Comparison of ENCODE assay signal across 10 cellular contexts in the genomic region with DNA sequence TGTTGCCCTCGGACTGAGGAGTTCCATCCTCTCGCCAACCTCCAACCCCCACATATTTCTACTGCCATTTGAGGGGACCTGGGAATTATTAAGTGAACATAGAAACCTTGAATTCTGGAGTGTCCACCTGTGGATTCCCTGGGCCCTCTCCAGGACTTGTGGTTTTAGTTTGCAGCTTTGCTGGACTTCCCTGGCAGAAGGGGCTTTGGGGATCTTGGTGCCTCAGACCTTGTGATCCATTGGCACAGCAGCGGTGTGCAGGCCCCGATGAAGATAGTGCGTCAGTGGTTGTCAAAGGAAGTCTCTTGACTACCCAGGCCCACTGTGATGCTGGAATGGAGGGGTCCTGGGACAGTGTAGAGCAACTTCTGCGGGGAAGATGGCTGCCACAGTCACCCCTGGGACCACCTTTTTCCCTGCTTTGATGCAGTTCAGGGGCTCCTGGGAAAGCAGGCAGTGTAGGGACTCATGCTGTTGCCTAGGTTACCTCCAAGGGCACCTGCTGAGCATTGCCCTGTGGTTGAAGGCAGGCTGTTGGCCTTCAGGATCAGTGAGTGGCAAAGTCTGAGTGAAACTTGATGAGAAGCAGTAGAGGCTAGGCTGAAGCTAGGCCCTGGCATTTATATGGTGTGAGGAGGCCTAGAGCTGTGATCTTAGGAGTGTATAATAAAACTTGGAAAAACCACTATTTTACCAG. TPM values are rescaled to one million over a fixed set of nuclear protein-coding genes. Genes with fewer than 3 reads are reported as not detected.
DNase-seq lines count a peak whose midpoint lies in the region; ATAC-seq and TF ChIP-seq lines count a peak whose summit lies in the region.
"Had no signal": no experiment of that assay in that cellular context is flagged by ENCODE, and none has a peak within 500 bp of the region (broad histone marks: within the 10 kb centered on the region; RNA-seq: fewer than 3 reads in every experiment).

No MANE protein-coding gene starts in this region.

- POLR2A ChIA-PET in CD4-positive, alpha-beta T cell (lab: Charles Lee): no interaction called here

- no peak overlapping the region for H3K27ac ChIP-seq in CD4-positive, alpha-beta T cell (ENCODE audit: low read depth, low read length)
- H3K27ac ChIP-seq in psoas muscle: no peak overlapping the region
- H3K27ac ChIP-seq: testis had no signal

- H3K36me3 Mint-ChIP-seq in CD4-positive, alpha-beta T cell (ENCODE audit: low read depth): no peaks in the 10 kb centered on the region

- no peaks in the 10 kb centered on the region for H3K36me3 ChIP-seq in iPS-15b (ENCODE audit: control insufficient read depth, insufficient read depth, low read length)
- no peaks in the 10 kb centered on the region for H3K36me3 ChIP-seq in psoas muscle (ENCODE audit: insufficient read depth in 1 of 2, low read depth in 1 of 2)

- H3K27me3 Mint-ChIP-seq in CD4-positive, alpha-beta T cell: peaks cover 21% of the 10 kb centered on the region

- peaks cover 7% of the 10 kb centered on the region for H3K4me1 Mint-ChIP-seq in CD4-positive, alpha-beta T cell (ENCODE audit: low read depth)

- H3K9ac ChIP-seq in iPS-15b (ENCODE audit: low read depth, low read length): no peak overlapping the region

- no peak for ATAC-seq in CD4-positive, alpha-beta T cell (ENCODE audit: poor library complexity)
- ATAC-seq in psoas muscle (no peak), HG02938 (IDR thresholded peaks at IDR 0.05; ENCODE audit: unreplicated experiment) (no peak), GM21390 (IDR thresholded peaks at IDR 0.05; ENCODE audit: unreplicated experiment) (no peak), GM19467 (IDR thresholded peaks at IDR 0.05; ENCODE audit: unreplicated experiment) (no peak)

- no peak overlapping the region for H3K27ac Mint-ChIP-seq in CD4-positive, alpha-beta T cell

- intact Hi-C loops in CD4-positive, alpha-beta T cell (cut with DNase I, micrococcal nuclease): no loop called here
- intact Hi-C loops in psoas muscle (cut with DNase I): loop anchor here in 1 of 2 donors (5.0 kb wide), 1 partner anchor 109 kb away; no protein-coding TSS in a partner anchor

- peaks cover 8% of the 10 kb centered on the region for H3K27me3 ChIP-seq in CD4-positive, alpha-beta T cell (ENCODE audit: control insufficient read depth, insufficient read depth, low read length)
- H3K27me3 ChIP-seq in iPS-15b (ENCODE audit: control insufficient read depth, insufficient read depth, low read length): peaks cover 3% of the 10 kb centered on the region
- H3K27me3 ChIP-seq in psoas muscle (ENCODE audit: insufficient read depth in 3 of 3, low read length in 2 of 3): peaks cover 0 to 30% (median 0%) of the 10 kb centered on the region in 3 donors
- H3K27me3 ChIP-seq: testis had no signal

- peaks cover 7% of the 10 kb centered on the region for H3K4me1 ChIP-seq in iPS-15b (ENCODE audit: control insufficient read depth, insufficient read depth, low read length)
- H3K4me1 ChIP-seq in psoas muscle: no peaks in the 10 kb centered on the region
- H3K4me1 ChIP-seq: testis had no signal

- CTCF ChIA-PET in CD4-positive, alpha-beta T cell (lab: Charles Lee): no interaction called here

- TF ChIP-seq CTCF in CD4-positive, alpha-beta T cell (IDR thresholded peaks at IDR 0.05): no peak
- no peak for TF ChIP-seq CTCF in psoas muscle (IDR thresholded peaks at IDR 0.05)

- no peaks in the 10 kb centered on the region for H3K9me3 ChIP-seq in CD4-positive, alpha-beta T cell (ENCODE audit: control insufficient read depth, low read length)
- H3K9me3 ChIP-seq in iPS-15b (ENCODE audit: control insufficient read depth, insufficient read depth, low read length) (no peaks in the 10 kb centered on the region), psoas muscle (no peaks in the 10 kb centered on the region)
- H3K9me3 ChIP-seq: testis had no signal

- H3K9me3 Mint-ChIP-seq in CD4-positive, alpha-beta T cell: no peaks in the 10 kb centered on the region

- WGBS in psoas muscle, 3 donors: 66 to 84% (median 66%) methylated on average over 6 of the region's 6 CpGs

- no peak for DNase-seq in CD4-positive, alpha-beta T cell
- DNase-seq in SW480 (ENCODE audit: low spot score) (peak; percentile 0), psoas muscle (no peak), islet precursor cell (no peak)
- DNase-seq: kidney glomerular epithelial cell had no signal

- H3K4me3 ChIP-seq in iPS-15b (ENCODE audit: low read depth, low read length) (peak overlapping the region; percentile 64), psoas muscle (peak overlapping the region; percentile 73)

- peak overlapping the region; percentile 20 for H3K4me3 Mint-ChIP-seq in CD4-positive, alpha-beta T cell

RNA-seq across cellular contexts. Expression of a gene that starts 2.1 kb away (rescaled TPM):
- under 1 TPM; 0.16 to 0.22 TPM for total RNA-seq in CD4-positive, alpha-beta T cell
- 1 to 10 TPM; 1.7 to 6.3 (median 3.2) TPM for total RNA-seq in psoas muscle
- polyA plus RNA-seq in psoas muscle: 1 to 10 TPM in 2 of 3 donors, under 1 TPM in 1; 0.66 to 2.3 (median 1.3) TPM
